ENCODE assay signal across 8 cellular contexts in genomic region chr1:61081637-61082335, GRCh38. TPM values are rescaled to one million over a fixed set of nuclear protein-coding genes. Genes with fewer than 3 reads are reported as not detected.
DNase-seq lines count a peak whose midpoint lies in the region; ATAC-seq, FAIRE-seq and TF ChIP-seq lines count a peak whose summit lies in the region.

No MANE protein-coding gene starts in this region.

- no peak for ATAC-seq in GM19463 (IDR thresholded peaks at IDR 0.05; ENCODE audit: unreplicated experiment)

- CTCF ChIA-PET in activated naive CD4-positive, alpha-beta T cell treated with anti-CD3 and anti-CD28 coated beads for 36 hours (lab: Charles Lee): interaction anchor here (0.7 kb wide), 1 partner anchor 10 kb away, joined by 4 read pairs; no protein-coding TSS in a partner anchor

- TF ChIP-seq CTCF in HL-60 (IDR thresholded peaks at IDR 0.05; ENCODE audit: insufficient read depth, low read length) (no peak), uterus (IDR thresholded peaks at IDR 0.05) (no peak)

- no peak for TF ChIP-seq POLR2A in uterus (IDR thresholded peaks at IDR 0.05)

- peaks cover 18% of the 10 kb centered on the region for H3K27me3 Mint-ChIP-seq in activated naive CD4-positive, alpha-beta T cell treated with anti-CD3 and anti-CD28 coated beads for 36 hours (ENCODE audit: low read depth)

- peak overlapping the region; percentile 36 for H3K27ac Mint-ChIP-seq in activated naive CD4-positive, alpha-beta T cell treated with anti-CD3 and anti-CD28 coated beads for 36 hours

- H3K4me3 Mint-ChIP-seq in activated naive CD4-positive, alpha-beta T cell treated with anti-CD3 and anti-CD28 coated beads for 36 hours: peak overlapping the region; percentile 71

- peaks cover 20% of the 10 kb centered on the region for H3K27me3 ChIP-seq in HL-60 (ENCODE audit: insufficient read depth, poor library complexity, severe bottlenecking)
- no peaks in the 10 kb centered on the region for H3K27me3 ChIP-seq in uterus

- FAIRE-seq in RCC 7860 (lab: Jason Lieb, UNC): no peak

- peak overlapping the region; percentile 58 for H3K4me3 ChIP-seq in HL-60 (replicated peaks; ENCODE audit: insufficient read depth, low read length)
- peak overlapping the region; percentile 77 to 96 for H3K4me3 ChIP-seq in uterus

- peaks cover 42% of the 10 kb centered on the region for H3K4me1 Mint-ChIP-seq in activated naive CD4-positive, alpha-beta T cell treated with anti-CD3 and anti-CD28 coated beads for 36 hours (ENCODE audit: low read depth)

- H3K4me1 ChIP-seq in uterus: peaks cover 0 to 26% of the 10 kb centered on the region in 2 donors

- no peaks in the 10 kb centered on the region for H3K36me3 ChIP-seq in uterus

- H3K36me3 Mint-ChIP-seq in activated naive CD4-positive, alpha-beta T cell treated with anti-CD3 and anti-CD28 coated beads for 36 hours (ENCODE audit: low read depth): no peaks in the 10 kb centered on the region

- H3K27ac ChIP-seq in HL-60 (replicated peaks) (no peak overlapping the region), uterus (peak overlapping the region; percentile 96 to 97)

- peak in 1 of 2 experiments; percentile 6 for DNase-seq in HL-60 (ENCODE audit: low read depth in 1 of 2, low spot score in 1 of 2)
- DNase-seq in RCC 7860 (ENCODE audit: low spot score): peak; percentile 47
- peak; percentile 60 for DNase-seq in activated naive CD4-positive, alpha-beta T cell treated with anti-CD3 and anti-CD28 coated beads for 36 hours
- peak; percentile 68 for DNase-seq in germinal center (ENCODE audit: low spot score)
- peak in 38 of 56 donors; percentile 14 to 75 (median 62) for DNase-seq in nucleus accumbens (lab: John Stamatoyannopoulos, UW)
- DNase-seq in uterus: peak; percentile 48 to 54
- no peak for DNase-seq in T1000 (lab: John Stamatoyannopoulos, UW)

- no peaks in the 10 kb centered on the region for H3K9me3 ChIP-seq in uterus

- no peaks in the 10 kb centered on the region for H3K9me3 Mint-ChIP-seq in activated naive CD4-positive, alpha-beta T cell treated with anti-CD3 and anti-CD28 coated beads for 36 hours

- intact Hi-C loops in activated naive CD4-positive, alpha-beta T cell treated with anti-CD3 and anti-CD28 coated beads for 36 hours (cut with micrococcal nuclease): loop anchor here (1.0 kb wide), 1 partner anchor 238 kb away; no protein-coding TSS in a partner anchor
- intact Hi-C loops in uterus (cut with DNase I; ENCODE audit: low total_unique reads): no loop called here

RNA-seq across cellular contexts. Expression of gene NFIA, which starts 0.6 kb away (rescaled TPM):
- 1 to 10 TPM in 1 of 2 experiments, under 1 TPM in 1; 0.98 to 1.1 TPM for total RNA-seq in activated naive CD4-positive, alpha-beta T cell treated with anti-CD3 and anti-CD28 coated beads for 36 hours
- 100 to 1,000 TPM in 1 of 4 donors, 10 to 100 TPM in 3; 49.2 to 116 (median 64.9) TPM for total RNA-seq in uterus

Comparison
In these comparisons a context has a peak if more than half of its experiments do, and no peak if none do; other contexts are left out.
1. RNA of gene NFIA, which starts 0.6 kb away (total RNA-seq): 49.2 to 116 TPM in uterus; 0.98 to 1.1 TPM in activated naive CD4-positive, alpha-beta T cell treated with anti-CD3 and anti-CD28 coated beads for 36 hours; every median in the first group is over 10 times any median in the second.